Comparison of ENCODE assay signal across 8 cellular contexts in the genomic region with DNA sequence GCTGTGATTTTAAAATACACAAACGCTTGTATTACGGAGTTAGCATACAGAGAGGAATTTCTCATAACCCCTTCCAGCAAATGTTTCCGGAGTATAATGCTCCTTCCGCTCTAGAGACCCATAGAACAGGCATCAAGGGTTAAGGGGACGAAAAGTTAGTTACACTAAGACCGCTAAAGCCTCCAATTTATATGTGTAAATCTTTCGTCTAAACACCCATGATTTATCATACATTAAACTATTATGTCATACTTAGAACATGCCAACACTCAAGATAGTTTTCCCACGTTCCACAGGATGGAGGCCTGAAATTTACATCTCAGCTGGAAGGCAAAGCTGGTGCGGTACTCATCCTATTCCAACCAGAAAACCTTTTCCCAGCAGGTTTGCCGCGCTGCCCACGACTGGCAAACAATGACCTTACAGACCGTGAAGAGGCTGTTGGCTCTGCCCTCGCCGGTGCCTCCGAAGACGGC. TPM values are rescaled to one million over a fixed set of nuclear protein-coding genes. Genes with fewer than 3 reads are reported as not detected.
DNase-seq lines count a peak whose midpoint lies in the region; ATAC-seq and TF ChIP-seq lines count a peak whose summit lies in the region.

No MANE protein-coding gene starts in this region.

- H3K36me3 ChIP-seq in BE2C (peaks cover 25% of the 10 kb centered on the region), upper lobe of left lung (peaks cover 6 to 36% (median 12%) of the 10 kb centered on the region in 4 donors)

- WGBS in upper lobe of left lung, 2 donors, result 0 to 1% methylated on average over 12 to 17 of the region's 17 CpGs

- peak overlapping the region; percentile 90 for H3K4me3 ChIP-seq in BE2C (ENCODE audit: low read depth, low read length)
- peak overlapping the region; percentile 63 to 90 (median 66) for H3K4me3 ChIP-seq in upper lobe of left lung

- peak; percentile 8 for ATAC-seq in GM18867 (IDR thresholded peaks at IDR 0.05; ENCODE audit: unreplicated experiment)
- ATAC-seq in HG03108 (IDR thresholded peaks at IDR 0.05; ENCODE audit: unreplicated experiment), result peak; percentile 12
- peak; percentile 1 for ATAC-seq in memory B cell (ENCODE audit: low read depth)
- peak; percentile 2 to 46 for ATAC-seq in upper lobe of left lung (ENCODE audit: low FRiP score in 2 of 2)

- no peaks in the 10 kb centered on the region for H3K9me3 ChIP-seq in BE2C
- no peaks in the 10 kb centered on the region for H3K9me3 ChIP-seq in upper lobe of left lung

- no peaks in the 10 kb centered on the region for H3K27me3 Mint-ChIP-seq in memory B cell

- no peaks in the 10 kb centered on the region for H3K27me3 ChIP-seq in BE2C
- H3K27me3 ChIP-seq in upper lobe of left lung, result no peaks in the 10 kb centered on the region

- peak overlapping the region; percentile 92 for H3K27ac Mint-ChIP-seq in memory B cell

- no peaks in the 10 kb centered on the region for H3K4me1 ChIP-seq in BE2C
- H3K4me1 ChIP-seq in upper lobe of left lung, result peaks cover 17 to 42% (median 25%) of the 10 kb centered on the region in 4 donors

- peaks cover 28% of the 10 kb centered on the region for H3K36me3 Mint-ChIP-seq in memory B cell

- H3K9me3 Mint-ChIP-seq in memory B cell, result no peaks in the 10 kb centered on the region

- H3K27ac ChIP-seq in upper lobe of left lung, result peak overlapping the region; percentile 93 to 96 (median 95)

- H3K4me3 Mint-ChIP-seq in memory B cell, result peak overlapping the region; percentile 92

- no peak for TF ChIP-seq EP300 in upper lobe of left lung (IDR thresholded peaks at IDR 0.05)

- peaks cover 35% of the 10 kb centered on the region for H3K4me1 Mint-ChIP-seq in memory B cell

- no peak for TF ChIP-seq POLR2A in upper lobe of left lung (IDR thresholded peaks at IDR 0.05)

- TF ChIP-seq CTCF in BE2C (IDR thresholded peaks at IDR 0.05; ENCODE audit: low read depth, low read length) (no peak), upper lobe of left lung (IDR thresholded peaks at IDR 0.05) (no peak)

- DNase-seq in BE2C, result no peak
- DNase-seq in OCI-M2 (lab: John Stamatoyannopoulos, UW; ENCODE audit: unreplicated experiment), result peak; percentile 2
- DNase-seq in dedifferentiated amniotic fluid mesenchymal stem cell (ENCODE audit: extremely low spot score), result peak; percentile 42
- no peak for DNase-seq in memory B cell (ENCODE audit: low spot score in 2 of 2)
- DNase-seq in upper lobe of left lung, result no peak
- no peak for DNase-seq in NCI-H128 (lab: John Stamatoyannopoulos, UW; ENCODE audit: unreplicated experiment)

RNA-seq across cellular contexts. Expression of a gene that starts 0.7 kb away (rescaled TPM):
- polyA plus RNA-seq in BE2C (2012; ENCODE audit: insufficient read depth, insufficient read length, low read depth), result 68.6 TPM
- 100 to 1,000 TPM in 1 of 6 donors, 10 to 100 TPM in 5; 37.4 to 167 (median 57.2) TPM for total RNA-seq in upper lobe of left lung

RNA-seq across cellular contexts. Expression of a gene that starts 0.8 kb away (rescaled TPM):
- polyA plus RNA-seq in BE2C (2012; ENCODE audit: insufficient read depth, insufficient read length, low read depth), result 21.4 TPM
- 10 to 100 TPM in 5 of 6 donors, 1 to 10 TPM in 1; 6.7 to 27.1 (median 20.0) TPM for total RNA-seq in upper lobe of left lung

RNA-seq across cellular contexts. Expression of a gene that starts 20.9 kb away (rescaled TPM):
- polyA plus RNA-seq in BE2C (2012; ENCODE audit: insufficient read depth, insufficient read length, low read depth), result 11.1 TPM
- total RNA-seq in upper lobe of left lung, result 10 to 100 TPM in 1 of 6 donors, 1 to 10 TPM in 5; 3.6 to 14.5 (median 5.4) TPM

Comparison
In these comparisons a context has a peak if more than half of its experiments do, and no peak if none do; other contexts are left out.
1. DNase-seq: peak in OCI-M2 (single experiment) and dedifferentiated amniotic fluid mesenchymal stem cell (single experiment); none in BE2C (single experiment), memory B cell (0 of 2), upper lobe of left lung (0 of 2) and NCI-H128 (single experiment).
2. Peak in every context shown above with its lines, with median percentiles within 50 percentile points of each other: ATAC-seq.